ENCODE assay signal across 1 cellular context in the genomic region with DNA sequence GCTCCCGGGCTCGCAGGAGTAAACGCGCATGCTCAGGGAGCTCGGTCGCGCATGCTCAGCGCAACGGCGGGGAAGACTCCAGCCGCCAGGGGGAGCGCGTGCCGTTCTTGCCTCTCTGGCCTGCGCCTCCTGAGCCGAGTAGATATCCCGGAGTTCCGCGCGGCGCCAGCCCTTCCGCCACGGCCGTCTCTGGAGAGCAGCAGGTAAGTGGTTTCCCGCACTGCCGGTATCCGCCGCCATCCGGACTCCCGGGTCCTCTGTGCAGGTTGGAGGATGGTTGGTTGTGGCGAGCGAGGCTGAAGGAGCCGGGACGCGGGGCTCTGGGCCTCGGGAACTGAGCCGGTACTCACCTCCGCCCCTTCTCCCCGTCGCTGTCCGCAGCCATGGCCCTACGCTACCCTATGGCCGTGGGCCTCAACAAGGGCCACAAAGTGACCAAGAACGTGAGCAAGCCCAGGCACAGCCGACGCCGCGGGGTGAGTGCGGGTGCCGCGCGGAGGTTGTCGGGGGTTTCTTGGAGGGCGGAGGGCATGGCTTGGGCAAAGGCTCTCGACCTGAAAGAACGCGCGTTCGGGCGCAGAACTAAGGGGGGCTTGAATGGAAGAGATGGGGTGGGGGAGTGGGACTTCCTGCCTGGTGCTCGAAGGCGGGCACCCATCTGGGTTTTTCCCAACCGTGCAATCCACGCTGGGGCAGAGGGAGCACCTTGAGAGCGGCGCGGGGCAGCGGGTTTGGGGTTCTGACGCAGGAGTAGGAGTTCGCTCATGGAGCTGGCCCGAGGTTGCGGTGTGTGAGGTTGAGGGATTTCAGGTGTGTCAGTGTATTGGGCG.
A peak's percentile ranks its signal among the peaks of the same experiment; 100 is the strongest.
TF ChIP-seq lines count a peak whose summit lies in the region.

TSS of gene RPL36 (plus strand) at position 171 of the 830 bp plus-strand sequence. CDS start at position 384, 213 bp downstream.

TF ChIP-seq in K562, 482 proteins besides CTCF, POLR2A, EP300 and RAD21 (continued from another document and continues in another):
- TF ChIP-seq, protein P1, sequence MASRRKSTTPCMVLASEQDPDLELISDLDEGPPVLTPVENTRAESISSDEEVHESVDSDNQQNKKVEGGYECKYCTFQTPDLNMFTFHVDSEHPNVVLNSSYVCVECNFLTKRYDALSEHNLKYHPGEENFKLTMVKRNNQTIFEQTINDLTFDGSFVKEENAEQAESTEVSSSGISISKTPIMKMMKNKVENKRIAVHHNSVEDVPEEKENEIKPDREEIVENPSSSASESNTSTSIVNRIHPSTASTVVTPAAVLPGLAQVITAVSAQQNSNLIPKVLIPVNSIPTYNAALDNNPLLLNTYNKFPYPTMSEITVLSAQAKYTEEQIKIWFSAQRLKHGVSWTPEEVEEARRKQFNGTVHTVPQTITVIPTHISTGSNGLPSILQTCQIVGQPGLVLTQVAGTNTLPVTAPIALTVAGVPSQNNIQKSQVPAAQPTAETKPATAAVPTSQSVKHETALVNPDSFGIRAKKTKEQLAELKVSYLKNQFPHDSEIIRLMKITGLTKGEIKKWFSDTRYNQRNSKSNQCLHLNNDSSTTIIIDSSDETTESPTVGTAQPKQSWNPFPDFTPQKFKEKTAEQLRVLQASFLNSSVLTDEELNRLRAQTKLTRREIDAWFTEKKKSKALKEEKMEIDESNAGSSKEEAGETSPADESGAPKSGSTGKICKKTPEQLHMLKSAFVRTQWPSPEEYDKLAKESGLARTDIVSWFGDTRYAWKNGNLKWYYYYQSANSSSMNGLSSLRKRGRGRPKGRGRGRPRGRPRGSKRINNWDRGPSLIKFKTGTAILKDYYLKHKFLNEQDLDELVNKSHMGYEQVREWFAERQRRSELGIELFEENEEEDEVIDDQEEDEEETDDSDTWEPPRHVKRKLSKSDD (conservative IDR thresholded peaks at IDR 0.05; ENCODE audit: low read length) = no peak
- TF ChIP-seq ZNF699 (CRISPR knock-in tag; IDR thresholded peaks at IDR 0.05; ENCODE audit: insufficient replicate concordance) = no peak
- no peak for TF ChIP-seq HDAC3 (IDR thresholded peaks at IDR 0.05; ENCODE audit: borderline replicate concordance, partially characterized antibody)
- no peak for TF ChIP-seq SAFB2 (IDR thresholded peaks at IDR 0.05; ENCODE audit: borderline replicate concordance, low read depth, low read length, severe bottlenecking)
- TF ChIP-seq ZNF695 (CRISPR knock-in tag; IDR thresholded peaks at IDR 0.05) = peak; percentile 70; the same call in 1 of the 2 replicates
- no peak for TF ChIP-seq SRSF7 (optimal IDR thresholded peaks at IDR 0.05; ENCODE audit: low read depth, low read length)
- no peak for TF ChIP-seq MTA1 (IDR thresholded peaks at IDR 0.05; ENCODE audit: borderline replicate concordance)
- no peak for TF ChIP-seq KDM1A (IDR thresholded peaks at IDR 0.05)
- no peak for TF ChIP-seq PTTG1 (tag; IDR thresholded peaks at IDR 0.05; ENCODE audit: low read depth)
- TF ChIP-seq RCOR1 (IDR thresholded peaks at IDR 0.05; ENCODE audit: borderline replicate concordance in 1 of 2, low read depth in 2 of 2, low read length in 2 of 2) = no peak
- no peak; the same call in 1 of the 2 replicates for TF ChIP-seq ZNF76 (CRISPR knock-in tag; IDR thresholded peaks at IDR 0.05; ENCODE audit: borderline replicate concordance)
- TF ChIP-seq NR2F6 (CRISPR knock-in tag; IDR thresholded peaks at IDR 0.05) = peak; percentile 18; the same call in 1 of the 2 replicates
- no peak for TF ChIP-seq ZBTB34 (CRISPR knock-in tag; IDR thresholded peaks at IDR 0.05)
- peak; percentile 66 for TF ChIP-seq KAT7 (CRISPR knock-in tag; IDR thresholded peaks at IDR 0.05; ENCODE audit: borderline replicate concordance)
- peak; percentile 87 for TF ChIP-seq HMGN3 (IDR thresholded peaks at IDR 0.05; ENCODE audit: borderline replicate concordance, extremely low read depth, insufficient read length, low read depth, low read length)
- TF ChIP-seq SMARCA4 (IDR thresholded peaks at IDR 0.05) = no peak
- TF ChIP-seq NFIC (IDR thresholded peaks at IDR 0.05) = peak; percentile 66
- peak; percentile 76 for TF ChIP-seq L3MBTL2 (IDR thresholded peaks at IDR 0.05)
- TF ChIP-seq WHSC1 (IDR thresholded peaks at IDR 0.05; ENCODE audit: low read length) = no peak
- peak; percentile 90 for TF ChIP-seq LARP7 (IDR thresholded peaks at IDR 0.05)
- TF ChIP-seq, protein P2, sequence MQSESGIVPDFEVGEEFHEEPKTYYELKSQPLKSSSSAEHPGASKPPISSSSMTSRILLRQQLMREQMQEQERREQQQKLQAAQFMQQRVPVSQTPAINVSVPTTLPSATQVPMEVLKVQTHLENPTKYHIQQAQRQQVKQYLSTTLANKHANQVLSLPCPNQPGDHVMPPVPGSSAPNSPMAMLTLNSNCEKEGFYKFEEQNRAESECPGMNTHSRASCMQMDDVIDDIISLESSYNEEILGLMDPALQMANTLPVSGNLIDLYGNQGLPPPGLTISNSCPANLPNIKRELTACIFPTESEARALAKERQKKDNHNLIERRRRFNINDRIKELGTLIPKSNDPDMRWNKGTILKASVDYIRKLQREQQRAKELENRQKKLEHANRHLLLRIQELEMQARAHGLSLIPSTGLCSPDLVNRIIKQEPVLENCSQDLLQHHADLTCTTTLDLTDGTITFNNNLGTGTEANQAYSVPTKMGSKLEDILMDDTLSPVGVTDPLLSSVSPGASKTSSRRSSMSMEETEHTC (IDR thresholded peaks at IDR 0.05) = no peak
- TF ChIP-seq OTX1 (CRISPR knock-in tag; IDR thresholded peaks at IDR 0.05) = no peak
- peak; percentile 94 for TF ChIP-seq BRD4 (IDR thresholded peaks at IDR 0.05)
- TF ChIP-seq, protein P3, sequence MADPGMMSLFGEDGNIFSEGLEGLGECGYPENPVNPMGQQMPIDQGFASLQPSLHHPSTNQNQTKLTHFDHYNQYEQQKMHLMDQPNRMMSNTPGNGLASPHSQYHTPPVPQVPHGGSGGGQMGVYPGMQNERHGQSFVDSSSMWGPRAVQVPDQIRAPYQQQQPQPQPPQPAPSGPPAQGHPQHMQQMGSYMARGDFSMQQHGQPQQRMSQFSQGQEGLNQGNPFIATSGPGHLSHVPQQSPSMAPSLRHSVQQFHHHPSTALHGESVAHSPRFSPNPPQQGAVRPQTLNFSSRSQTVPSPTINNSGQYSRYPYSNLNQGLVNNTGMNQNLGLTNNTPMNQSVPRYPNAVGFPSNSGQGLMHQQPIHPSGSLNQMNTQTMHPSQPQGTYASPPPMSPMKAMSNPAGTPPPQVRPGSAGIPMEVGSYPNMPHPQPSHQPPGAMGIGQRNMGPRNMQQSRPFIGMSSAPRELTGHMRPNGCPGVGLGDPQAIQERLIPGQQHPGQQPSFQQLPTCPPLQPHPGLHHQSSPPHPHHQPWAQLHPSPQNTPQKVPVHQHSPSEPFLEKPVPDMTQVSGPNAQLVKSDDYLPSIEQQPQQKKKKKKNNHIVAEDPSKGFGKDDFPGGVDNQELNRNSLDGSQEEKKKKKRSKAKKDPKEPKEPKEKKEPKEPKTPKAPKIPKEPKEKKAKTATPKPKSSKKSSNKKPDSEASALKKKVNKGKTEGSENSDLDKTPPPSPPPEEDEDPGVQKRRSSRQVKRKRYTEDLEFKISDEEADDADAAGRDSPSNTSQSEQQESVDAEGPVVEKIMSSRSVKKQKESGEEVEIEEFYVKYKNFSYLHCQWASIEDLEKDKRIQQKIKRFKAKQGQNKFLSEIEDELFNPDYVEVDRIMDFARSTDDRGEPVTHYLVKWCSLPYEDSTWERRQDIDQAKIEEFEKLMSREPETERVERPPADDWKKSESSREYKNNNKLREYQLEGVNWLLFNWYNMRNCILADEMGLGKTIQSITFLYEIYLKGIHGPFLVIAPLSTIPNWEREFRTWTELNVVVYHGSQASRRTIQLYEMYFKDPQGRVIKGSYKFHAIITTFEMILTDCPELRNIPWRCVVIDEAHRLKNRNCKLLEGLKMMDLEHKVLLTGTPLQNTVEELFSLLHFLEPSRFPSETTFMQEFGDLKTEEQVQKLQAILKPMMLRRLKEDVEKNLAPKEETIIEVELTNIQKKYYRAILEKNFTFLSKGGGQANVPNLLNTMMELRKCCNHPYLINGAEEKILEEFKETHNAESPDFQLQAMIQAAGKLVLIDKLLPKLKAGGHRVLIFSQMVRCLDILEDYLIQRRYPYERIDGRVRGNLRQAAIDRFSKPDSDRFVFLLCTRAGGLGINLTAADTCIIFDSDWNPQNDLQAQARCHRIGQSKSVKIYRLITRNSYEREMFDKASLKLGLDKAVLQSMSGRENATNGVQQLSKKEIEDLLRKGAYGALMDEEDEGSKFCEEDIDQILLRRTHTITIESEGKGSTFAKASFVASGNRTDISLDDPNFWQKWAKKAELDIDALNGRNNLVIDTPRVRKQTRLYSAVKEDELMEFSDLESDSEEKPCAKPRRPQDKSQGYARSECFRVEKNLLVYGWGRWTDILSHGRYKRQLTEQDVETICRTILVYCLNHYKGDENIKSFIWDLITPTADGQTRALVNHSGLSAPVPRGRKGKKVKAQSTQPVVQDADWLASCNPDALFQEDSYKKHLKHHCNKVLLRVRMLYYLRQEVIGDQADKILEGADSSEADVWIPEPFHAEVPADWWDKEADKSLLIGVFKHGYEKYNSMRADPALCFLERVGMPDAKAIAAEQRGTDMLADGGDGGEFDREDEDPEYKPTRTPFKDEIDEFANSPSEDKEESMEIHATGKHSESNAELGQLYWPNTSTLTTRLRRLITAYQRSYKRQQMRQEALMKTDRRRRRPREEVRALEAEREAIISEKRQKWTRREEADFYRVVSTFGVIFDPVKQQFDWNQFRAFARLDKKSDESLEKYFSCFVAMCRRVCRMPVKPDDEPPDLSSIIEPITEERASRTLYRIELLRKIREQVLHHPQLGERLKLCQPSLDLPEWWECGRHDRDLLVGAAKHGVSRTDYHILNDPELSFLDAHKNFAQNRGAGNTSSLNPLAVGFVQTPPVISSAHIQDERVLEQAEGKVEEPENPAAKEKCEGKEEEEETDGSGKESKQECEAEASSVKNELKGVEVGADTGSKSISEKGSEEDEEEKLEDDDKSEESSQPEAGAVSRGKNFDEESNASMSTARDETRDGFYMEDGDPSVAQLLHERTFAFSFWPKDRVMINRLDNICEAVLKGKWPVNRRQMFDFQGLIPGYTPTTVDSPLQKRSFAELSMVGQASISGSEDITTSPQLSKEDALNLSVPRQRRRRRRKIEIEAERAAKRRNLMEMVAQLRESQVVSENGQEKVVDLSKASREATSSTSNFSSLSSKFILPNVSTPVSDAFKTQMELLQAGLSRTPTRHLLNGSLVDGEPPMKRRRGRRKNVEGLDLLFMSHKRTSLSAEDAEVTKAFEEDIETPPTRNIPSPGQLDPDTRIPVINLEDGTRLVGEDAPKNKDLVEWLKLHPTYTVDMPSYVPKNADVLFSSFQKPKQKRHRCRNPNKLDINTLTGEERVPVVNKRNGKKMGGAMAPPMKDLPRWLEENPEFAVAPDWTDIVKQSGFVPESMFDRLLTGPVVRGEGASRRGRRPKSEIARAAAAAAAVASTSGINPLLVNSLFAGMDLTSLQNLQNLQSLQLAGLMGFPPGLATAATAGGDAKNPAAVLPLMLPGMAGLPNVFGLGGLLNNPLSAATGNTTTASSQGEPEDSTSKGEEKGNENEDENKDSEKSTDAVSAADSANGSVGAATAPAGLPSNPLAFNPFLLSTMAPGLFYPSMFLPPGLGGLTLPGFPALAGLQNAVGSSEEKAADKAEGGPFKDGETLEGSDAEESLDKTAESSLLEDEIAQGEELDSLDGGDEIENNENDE (IDR thresholded peaks at IDR 0.05; ENCODE audit: low read depth, low read length) = no peak
- TF ChIP-seq, protein P4, sequence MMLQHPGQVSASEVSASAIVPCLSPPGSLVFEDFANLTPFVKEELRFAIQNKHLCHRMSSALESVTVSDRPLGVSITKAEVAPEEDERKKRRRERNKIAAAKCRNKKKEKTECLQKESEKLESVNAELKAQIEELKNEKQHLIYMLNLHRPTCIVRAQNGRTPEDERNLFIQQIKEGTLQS (IDR thresholded peaks at IDR 0.05) = no peak
- TF ChIP-seq, protein P4 (CRISPR knock-in tag; conservative IDR thresholded peaks at IDR 0.05) = peak; percentile 80
- no peak for TF ChIP-seq ZNF584 (CRISPR knock-in tag; IDR thresholded peaks at IDR 0.05; ENCODE audit: low read depth)
- TF ChIP-seq ZZZ3 (IDR thresholded peaks at IDR 0.05) = peak; percentile 99
- TF ChIP-seq, protein P5, sequence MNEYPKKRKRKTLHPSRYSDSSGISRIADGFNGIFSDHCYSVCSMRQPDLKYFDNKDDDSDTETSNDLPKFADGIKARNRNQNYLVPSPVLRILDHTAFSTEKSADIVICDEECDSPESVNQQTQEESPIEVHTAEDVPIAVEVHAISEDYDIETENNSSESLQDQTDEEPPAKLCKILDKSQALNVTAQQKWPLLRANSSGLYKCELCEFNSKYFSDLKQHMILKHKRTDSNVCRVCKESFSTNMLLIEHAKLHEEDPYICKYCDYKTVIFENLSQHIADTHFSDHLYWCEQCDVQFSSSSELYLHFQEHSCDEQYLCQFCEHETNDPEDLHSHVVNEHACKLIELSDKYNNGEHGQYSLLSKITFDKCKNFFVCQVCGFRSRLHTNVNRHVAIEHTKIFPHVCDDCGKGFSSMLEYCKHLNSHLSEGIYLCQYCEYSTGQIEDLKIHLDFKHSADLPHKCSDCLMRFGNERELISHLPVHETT (CRISPR knock-in tag; conservative IDR thresholded peaks at IDR 0.05 in 1 of 2, IDR thresholded peaks at IDR 0.05 in 1 of 2) = peak in 1 of 2 experiments; percentile 86; a peak in 2 of 4 replicates
- TF ChIP-seq FOXP1 (CRISPR knock-in tag; IDR thresholded peaks at IDR 0.05) = peak; percentile 96
- TF ChIP-seq SUPT5H (IDR thresholded peaks at IDR 0.05) = peak; percentile 99
- 0 out of 2 replicates have a peak, but pooled peaks have one; percentile 35 for TF ChIP-seq ERF (CRISPR knock-in tag; IDR thresholded peaks at IDR 0.05)
